Comparison of ENCODE assay signal across 20 cellular contexts in the genomic region with DNA sequence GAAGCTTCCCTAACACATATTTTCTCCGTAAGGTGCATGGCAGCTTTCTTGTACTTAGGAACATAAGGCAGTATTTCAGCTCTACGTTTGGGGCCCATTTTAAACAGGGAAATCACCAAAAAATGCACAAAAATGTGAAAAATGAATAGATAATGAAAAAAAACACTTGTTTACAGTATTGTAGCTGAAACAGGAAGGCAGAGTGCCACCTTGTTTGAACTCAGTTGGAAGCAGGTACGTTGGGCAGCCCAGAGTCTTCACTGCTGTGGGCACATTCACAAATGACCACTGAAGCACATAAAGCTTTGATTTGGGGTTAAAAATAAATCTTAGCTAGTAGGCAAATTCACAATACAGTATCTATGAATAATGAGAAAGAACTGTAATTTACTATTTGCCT.
"Had no signal": no experiment of that assay in that cellular context is flagged by ENCODE, and none has a peak within 500 bp of the region (broad histone marks: within the 10 kb centered on the region; RNA-seq: fewer than 3 reads in every experiment).

No MANE protein-coding gene starts in this region.

- ATAC-seq: effector memory CD8-positive, alpha-beta T cell; esophagus mucosa; foreskin keratinocyte; gastrocnemius medialis; gastroesophageal sphincter; heart left ventricle had no signal

- DNase-seq: colonic mucosa; cortex of kidney; dermis blood vessel endothelial cell; effector CD4-positive, alpha-beta T cell; effector CD8-positive, alpha-beta T cell; effector memory CD4-positive, alpha-beta T cell; effector memory CD8-positive, alpha-beta T cell; endodermal cell; erythroblast; esophagus squamous epithelium; foreskin fibroblast; foreskin keratinocyte; foreskin melanocyte; gastrocnemius medialis; glutamatergic neuron; head of caudate nucleus; heart left ventricle; heart right ventricle had no signal
